23 cellular contexts compared by ENCODE assay signal in the genomic region with DNA sequence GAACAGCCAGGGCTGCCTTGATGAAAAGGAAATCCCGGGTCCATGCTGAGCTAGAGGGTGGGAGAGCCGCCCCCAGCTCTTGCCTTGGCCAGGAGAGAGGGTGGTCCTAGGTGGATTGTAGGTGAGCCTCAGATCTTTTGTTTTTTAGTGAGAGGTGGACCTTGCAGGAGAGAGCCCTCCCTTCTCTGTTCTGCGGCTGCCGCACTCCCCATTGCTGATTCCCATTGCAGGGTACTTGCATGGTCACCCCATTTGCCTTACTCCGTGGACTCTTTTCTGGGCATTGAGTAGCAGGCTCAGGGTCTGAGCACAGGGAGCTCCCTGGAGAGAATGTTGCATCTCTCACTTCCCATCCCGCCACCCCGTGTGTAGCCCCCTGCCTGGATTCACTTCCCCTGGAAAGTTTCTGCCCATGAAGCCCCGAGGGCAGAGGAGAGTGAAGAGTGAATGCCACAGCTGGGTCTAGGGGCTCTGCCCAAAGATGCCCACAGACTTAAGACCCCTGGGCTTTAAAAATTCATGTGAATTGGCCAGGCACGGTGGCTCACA. TPM values are rescaled to one million over a fixed set of nuclear protein-coding genes. Genes with fewer than 3 reads are reported as not detected.
A peak's percentile ranks its signal among the peaks of the same experiment; 100 is the strongest.
DNase-seq lines count a peak whose midpoint lies in the region; ATAC-seq and TF ChIP-seq lines count a peak whose summit lies in the region.
"Had no signal": no experiment of that assay in that cellular context is flagged by ENCODE, and none has a peak within 500 bp of the region (broad histone marks: within the 10 kb centered on the region; RNA-seq: fewer than 3 reads in every experiment).

No MANE protein-coding gene starts in this region.

- peaks cover 3 to 22% of the 10 kb centered on the region in 2 donors for H3K4me1 ChIP-seq in uterus

- TF ChIP-seq POLR2A in uterus (IDR thresholded peaks at IDR 0.05), result no peak

- peak; percentile 30 for DNase-seq in activated effector memory CD4-positive, alpha-beta T cell treated with anti-CD3 and anti-CD28 coated beads, Interleukin-2, amount 50 U/mL, for 16 hours
- DNase-seq in activated effector memory CD4-positive, alpha-beta T cell treated with Interleukin-2 at 50 U/mL for 16 hours, result no peak
- peak in 1 of 10 donors; percentile 27 for DNase-seq in dorsolateral prefrontal cortex
- DNase-seq in mucosa of gallbladder (ENCODE audit: low spot score), result peak; percentile 9
- no peak for DNase-seq in uterus
- DNase-seq in HPDE6-E6E7 (ENCODE audit: extremely low spot score), result no peak
- DNase-seq in A172 (ENCODE audit: low spot score), result no peak
- DNase-seq: activated CD4-positive, alpha-beta T cell treated with anti-CD3 and anti-CD28 coated beads, Interleukin-2, amount 50 U/mL, for 48 hours; DND-41; KG1; NCI-H1048; NCI-H2107; NCI-H526; small intestine had no signal

- H3K9me3 ChIP-seq in uterus, result no peaks in the 10 kb centered on the region
- H3K9me3 ChIP-seq: adrenal gland, pancreas, tibial nerve had no signal

- peak overlapping the region in 42 of 59 donors; percentile 5 to 90 (median 54) for H3K27ac ChIP-seq in dorsolateral prefrontal cortex
- H3K27ac ChIP-seq in uterus, result peak overlapping the region; percentile 83 to 90
- H3K27ac ChIP-seq: VCaP had no signal

- ATAC-seq in HG03457 (IDR thresholded peaks at IDR 0.05; ENCODE audit: unreplicated experiment), result no peak
- ATAC-seq: CD8-positive, alpha-beta T cell; left colon; pancreas had no signal

- intact Hi-C loops in dorsolateral prefrontal cortex (cut with DNase I), result no loop called here
- intact Hi-C loops in uterus (cut with DNase I; ENCODE audit: low total_unique reads), result no loop called here

- H3K27me3 ChIP-seq in dorsolateral prefrontal cortex, result no peaks in the 10 kb centered on the region
- H3K27me3 ChIP-seq in uterus, result no peaks in the 10 kb centered on the region
- H3K27me3 ChIP-seq: adrenal gland, pancreas, tibial nerve had no signal

- no peaks in the 10 kb centered on the region for H3K36me3 ChIP-seq in uterus
- H3K36me3 ChIP-seq: adrenal gland, pancreas had no signal

- H3K4me3 ChIP-seq in dorsolateral prefrontal cortex (no peak overlapping the region), uterus (no peak overlapping the region)
- H3K4me3 ChIP-seq: adrenal gland, pancreas had no signal

- TF ChIP-seq CTCF in dorsolateral prefrontal cortex (IDR thresholded peaks at IDR 0.05 in 54 of 56, conservative IDR thresholded peaks at IDR 0.05 in 2 of 56; ENCODE audit: low read depth in 1 of 56, partially characterized antibody in 56 of 56) (no peak), uterus (IDR thresholded peaks at IDR 0.05) (no peak)

RNA-seq across cellular contexts. Expression of gene VASH1, which starts 10.2 kb away (rescaled TPM):
- total RNA-seq in dorsolateral prefrontal cortex (10 to 100 TPM; 19.4 to 63.3 (median 33.9) TPM), mucosa of gallbladder (18.4 TPM), uterus (10 to 100 TPM in 3 of 4 donors, 1 to 10 TPM in 1; 3.6 to 23.4 (median 16.4) TPM)
- total RNA-seq in A172 (2014; rRNA removed; shearing (Covaris generic)), result 2.9 and 3.5 TPM in 2 replicates

RNA-seq across cellular contexts. Expression of gene ANGEL1, which starts 41.2 kb away (rescaled TPM):
- total RNA-seq in dorsolateral prefrontal cortex, result 10 to 100 TPM; 25.7 to 56.1 (median 41.1) TPM
- total RNA-seq in mucosa of gallbladder, result 22.2 TPM
- total RNA-seq in uterus, result 10 to 100 TPM in 2 of 4 donors, 1 to 10 TPM in 2; 4.1 to 24.4 (median 10.5) TPM
- total RNA-seq in A172 (2014; rRNA removed; shearing (Covaris generic)), result 4.0 and 4.8 TPM in 2 replicates

RNA-seq across cellular contexts. Expression of gene LRRC74A, which starts 54.7 kb away (rescaled TPM):
- total RNA-seq in dorsolateral prefrontal cortex (not detected), mucosa of gallbladder (not detected), uterus (not detected)
- not detected in 2 replicates for total RNA-seq in A172 (2014; rRNA removed; shearing (Covaris generic))
- total RNA-seq: adrenal gland; CD8-positive, alpha-beta T cell; fibroblast of villous mesenchyme; H1; left colon; pancreas; tibial nerve had no signal

Comparison
In these comparisons a context has a peak if more than half of its experiments do, and no peak if none do; other contexts are left out.
1. DNase-seq: peak in activated effector memory CD4-positive, alpha-beta T cell treated with anti-CD3 and anti-CD28 coated beads, Interleukin-2, amount 50 U/mL, for 16 hours (single experiment) and mucosa of gallbladder (single experiment); none in activated effector memory CD4-positive, alpha-beta T cell treated with Interleukin-2 at 50 U/mL for 16 hours (single experiment), uterus (0 of 2), HPDE6-E6E7 (single experiment) and A172 (single experiment).